ENCODE assay signal across 8 cellular contexts in the genomic region with DNA sequence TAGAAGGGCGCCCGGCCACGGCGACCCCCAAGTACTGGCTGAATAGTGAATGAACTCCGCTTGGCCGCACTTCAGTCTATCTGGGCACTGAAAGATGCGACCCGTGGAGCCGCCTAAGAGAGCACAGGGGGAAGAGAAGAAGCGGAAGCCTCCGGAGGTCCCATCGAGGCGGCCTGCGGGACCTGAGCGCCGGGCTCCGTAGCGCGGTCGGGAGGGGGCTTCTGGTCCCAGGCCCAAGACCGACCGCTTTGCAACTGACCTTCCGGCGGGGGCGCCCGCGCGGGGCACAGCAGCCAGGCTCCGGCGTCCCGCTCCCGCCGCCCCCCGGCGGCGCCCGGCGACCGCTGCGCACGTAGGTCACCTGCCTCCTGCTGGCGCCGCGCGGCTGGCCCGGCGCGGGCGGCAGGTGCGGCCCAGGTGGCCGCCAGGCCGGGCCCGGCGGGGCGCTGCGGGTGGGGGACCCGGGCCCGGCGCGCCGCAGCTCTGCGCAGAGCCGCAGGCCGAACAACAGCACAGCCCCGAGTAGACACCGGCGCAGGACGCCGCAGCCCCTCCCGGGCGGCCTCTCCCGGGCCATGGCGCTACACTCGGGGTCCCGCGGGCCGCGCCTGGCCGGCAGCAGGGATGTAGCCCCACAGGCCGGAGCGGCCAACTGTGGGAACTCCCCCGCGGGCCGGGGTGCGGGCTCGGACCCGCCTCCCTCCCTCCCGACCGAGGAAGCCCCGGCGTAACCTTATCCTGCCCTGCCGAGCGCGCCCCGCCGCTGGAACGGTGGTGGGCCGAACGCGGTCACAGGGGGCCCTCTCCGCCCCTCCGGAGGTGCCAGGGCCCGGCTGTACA. TPM values are rescaled to one million over a fixed set of nuclear protein-coding genes. Genes with fewer than 3 reads are reported as not detected.
A peak's percentile ranks its signal among the peaks of the same experiment; 100 is the strongest.
DNase-seq lines count a peak whose midpoint lies in the region; ATAC-seq and TF ChIP-seq lines count a peak whose summit lies in the region.

A gene with protein sequence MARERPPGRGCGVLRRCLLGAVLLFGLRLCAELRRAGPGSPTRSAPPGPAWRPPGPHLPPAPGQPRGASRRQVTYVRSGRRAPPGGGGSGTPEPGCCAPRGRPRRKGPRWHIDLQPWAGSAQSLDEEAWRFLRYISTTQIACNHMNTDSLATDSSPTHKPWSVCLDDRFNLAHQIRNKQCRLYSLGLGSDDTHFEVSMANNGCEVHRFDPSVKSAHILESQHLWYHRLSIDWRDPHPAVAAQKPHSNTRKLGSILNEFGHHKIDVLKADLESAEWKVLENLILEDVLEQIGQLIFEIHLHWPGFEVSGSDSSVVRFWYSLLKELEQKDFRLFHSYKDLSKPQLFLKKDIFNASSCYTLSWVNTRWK (minus strand): TSS at position 654 of the 840 bp plus-strand sequence. CDS start 77 bp downstream, at position 577.

- H3K27ac Mint-ChIP-seq in GM23338: no peak within 1 kb of the TSS
- H3K27ac Mint-ChIP-seq in activated naive CD8-positive, alpha-beta T cell treated with anti-CD3 and anti-CD28 coated beads, Interleukin-2, amount 10 ng/mL, durations not matched to agents 7 days and 5 days: no peak within 1 kb of the TSS

- peak within 1 kb of the TSS; percentile 92 for H3K4me2 ChIP-seq in GM23338
- H3K4me2 ChIP-seq in smooth muscle cell: peak within 1 kb of the TSS; percentile 99

- H3K36me3 Mint-ChIP-seq in GM23338 (ENCODE audit: low read depth): no peaks in the 10 kb centered on the region; the same call in 2 of the 3 replicates
- H3K36me3 Mint-ChIP-seq in activated naive CD8-positive, alpha-beta T cell treated with anti-CD3 and anti-CD28 coated beads, Interleukin-2, amount 10 ng/mL, durations not matched to agents 7 days and 5 days: no peaks in the 10 kb centered on the region

- no peak within 1 kb of the TSS for H3K27ac ChIP-seq in GM23338 (ENCODE audit: low read depth)
- no peak within 1 kb of the TSS for H3K27ac ChIP-seq in iPS-18a (ENCODE audit: low read length)
- H3K27ac ChIP-seq in smooth muscle cell (ENCODE audit: low read depth): no peak within 1 kb of the TSS

- no peaks in the 10 kb centered on the region for H3K9me3 Mint-ChIP-seq in GM23338
- H3K9me3 Mint-ChIP-seq in activated naive CD8-positive, alpha-beta T cell treated with anti-CD3 and anti-CD28 coated beads, Interleukin-2, amount 10 ng/mL, durations not matched to agents 7 days and 5 days: peaks cover 4% of the 10 kb centered on the region

- no peaks in the 10 kb centered on the region for H3F3A ChIP-seq in GM23338 (replicated peaks; ENCODE audit: low read depth)
- no peaks in the 10 kb centered on the region for H3F3A ChIP-seq in smooth muscle cell (ENCODE audit: low read depth)

- TF ChIP-seq CTCF in AG10803 (conservative IDR thresholded peaks at IDR 0.05; ENCODE audit: low read length): no peak
- TF ChIP-seq CTCF in GM23338 (conservative IDR thresholded peaks at IDR 0.05; ENCODE audit: low read depth in 2 of 2): no peak
- no peak for TF ChIP-seq CTCF in smooth muscle cell (IDR thresholded peaks at IDR 0.05; ENCODE audit: borderline replicate concordance, insufficient read depth, poor library complexity, severe bottlenecking)

- H3K4me3 ChIP-seq in AG10803 (ENCODE audit: low read length): peak within 1 kb of the TSS; percentile 59
- peak within 1 kb of the TSS; percentile 82 for H3K4me3 ChIP-seq in GM23338
- H3K4me3 ChIP-seq in iPS-18a (ENCODE audit: low read length): peak within 1 kb of the TSS; percentile 62
- peak within 1 kb of the TSS; percentile 71 for H3K4me3 ChIP-seq in smooth muscle cell

- H3K4me3 Mint-ChIP-seq in GM23338: peak within 1 kb of the TSS; percentile 83
- H3K4me3 Mint-ChIP-seq in activated naive CD8-positive, alpha-beta T cell treated with anti-CD3 and anti-CD28 coated beads, Interleukin-2, amount 10 ng/mL, durations not matched to agents 7 days and 5 days: peak within 1 kb of the TSS; percentile 86

- H3K9me3 ChIP-seq in iPS-18a (ENCODE audit: control insufficient read depth, low read depth, low read length) (no peaks in the 10 kb centered on the region), smooth muscle cell (replicated peaks; ENCODE audit: low read depth) (no peaks in the 10 kb centered on the region)

- peaks cover 48% of the 10 kb centered on the region for H3K27me3 ChIP-seq in GM23338 (ENCODE audit: insufficient read depth)
- peaks cover 36% of the 10 kb centered on the region for H3K27me3 ChIP-seq in iPS-18a (ENCODE audit: control insufficient read depth, insufficient read depth, low read length)
- peaks cover 25% of the 10 kb centered on the region for H3K27me3 ChIP-seq in smooth muscle cell (ENCODE audit: low read depth)

- peaks cover 46% of the 10 kb centered on the region for H3K4me1 Mint-ChIP-seq in GM23338
- peaks cover 2% of the 10 kb centered on the region for H3K4me1 Mint-ChIP-seq in activated naive CD8-positive, alpha-beta T cell treated with anti-CD3 and anti-CD28 coated beads, Interleukin-2, amount 10 ng/mL, durations not matched to agents 7 days and 5 days

- peaks cover 47% of the 10 kb centered on the region for H3K4me1 ChIP-seq in GM23338 (ENCODE audit: insufficient read depth)
- H3K4me1 ChIP-seq in iPS-18a (ENCODE audit: control insufficient read depth, low read depth, low read length): peaks cover 31% of the 10 kb centered on the region
- peaks cover 56% of the 10 kb centered on the region for H3K4me1 ChIP-seq in smooth muscle cell (ENCODE audit: low read depth)

- H3K9me2 ChIP-seq in GM23338 (ENCODE audit: insufficient read depth): no peaks in the 10 kb centered on the region

- ATAC-seq in GM23338 (peak; percentile 65), GM18498 (IDR thresholded peaks at IDR 0.05; ENCODE audit: unreplicated experiment) (no peak), HG02938 (IDR thresholded peaks at IDR 0.05; ENCODE audit: unreplicated experiment) (no peak)
- ATAC-seq in activated naive CD8-positive, alpha-beta T cell treated with anti-CD3 and anti-CD28 coated beads, Interleukin-2, amount 10 ng/mL, durations not matched to agents 7 days and 5 days (ENCODE audit: low read depth): peak; percentile 67

- H2AFZ ChIP-seq in GM23338: peak within 1 kb of the TSS; percentile 99
- peak within 1 kb of the TSS; percentile 94 for H2AFZ ChIP-seq in smooth muscle cell (ENCODE audit: low read depth)

- WGBS in smooth muscle cell (ENCODE audit: low lambda C conversion rate): 1% methylated on average over 67 of the region's 103 CpGs

- no peaks in the 10 kb centered on the region for H3K36me3 ChIP-seq in GM23338 (ENCODE audit: insufficient read depth)
- H3K36me3 ChIP-seq in iPS-18a (ENCODE audit: control insufficient read depth, low read depth, low read length): no peaks in the 10 kb centered on the region
- H3K36me3 ChIP-seq in smooth muscle cell (ENCODE audit: low read depth): no peaks in the 10 kb centered on the region

- no peak within 1 kb of the TSS for H3K9ac ChIP-seq in iPS-18a (ENCODE audit: low read length)
- no peak within 1 kb of the TSS for H3K9ac ChIP-seq in smooth muscle cell (ENCODE audit: low read depth)

- DNase-seq in AG10803 (ENCODE audit: low read depth) (no peak), GM23338 (ENCODE audit: low spot score) (peak; percentile 70), smooth muscle cell (lab: John Stamatoyannopoulos, UW; ENCODE audit: unreplicated experiment) (no peak), SHP77 treated with DMSO at 0.1 percent for 48 hours (lab: John Stamatoyannopoulos, UW) (no peak)
- DNase-seq in activated naive CD8-positive, alpha-beta T cell treated with anti-CD3 and anti-CD28 coated beads, Interleukin-2, amount 10 ng/mL, durations not matched to agents 7 days and 5 days: peak; percentile 53

- H3K79me2 ChIP-seq in GM23338 (replicated peaks; ENCODE audit: insufficient read depth): no peaks in the 10 kb centered on the region
- H3K79me2 ChIP-seq in smooth muscle cell (ENCODE audit: low read depth): no peaks in the 10 kb centered on the region

- H4K20me1 ChIP-seq in GM23338 (replicated peaks; ENCODE audit: insufficient read depth): no peaks in the 10 kb centered on the region
- no peaks in the 10 kb centered on the region for H4K20me1 ChIP-seq in smooth muscle cell (ENCODE audit: low read depth)

- H3K27me3 Mint-ChIP-seq in GM23338 (ENCODE audit: insufficient read depth, low read depth, poor library complexity): peaks cover 37% of the 10 kb centered on the region
- peaks cover 23% of the 10 kb centered on the region for H3K27me3 Mint-ChIP-seq in activated naive CD8-positive, alpha-beta T cell treated with anti-CD3 and anti-CD28 coated beads, Interleukin-2, amount 10 ng/mL, durations not matched to agents 7 days and 5 days

- POLR2A ChIA-PET in activated naive CD8-positive, alpha-beta T cell treated with anti-CD3 and anti-CD28 coated beads, Interleukin-2, amount 10 ng/mL, durations not matched to agents 7 days and 5 days (lab: Charles Lee): no interaction called here

RNA-seq across cellular contexts. Expression of the gene that starts here (rescaled TPM):
- total RNA-seq in GM23338 (2014; rRNA removed; shearing (Covaris generic)): 0.35 TPM in 1 of 2 replicates, not detected in the other
- polyA plus RNA-seq in GM23338 (2016; fragmentation: Nextera tagmentation; extraction: Ambion mirVana): not detected in 2 replicates
- total RNA-seq in activated naive CD8-positive, alpha-beta T cell treated with anti-CD3 and anti-CD28 coated beads, Interleukin-2, amount 10 ng/mL, durations not matched to agents 7 days and 5 days: 1 to 10 TPM in 1 of 2 experiments, under 1 TPM in 1; 0.55 to 1.4 TPM
- total RNA-seq in smooth muscle cell: 2.6 and 3.3 TPM in 2 replicates
- polyA plus RNA-seq in smooth muscle cell: 0.74 and 2.0 TPM in 2 replicates

Comparison
In these comparisons a context has a peak if more than half of its experiments do, and no peak if none do; other contexts are left out.
1. Peak in DNase-seq, ATAC-seq, H3K4me3 ChIP-seq and H3K4me2 ChIP-seq in GM23338; RNA of the gene not detected or under 1 TPM.